1 cellular context compared by ENCODE assay signal in the genomic region with DNA sequence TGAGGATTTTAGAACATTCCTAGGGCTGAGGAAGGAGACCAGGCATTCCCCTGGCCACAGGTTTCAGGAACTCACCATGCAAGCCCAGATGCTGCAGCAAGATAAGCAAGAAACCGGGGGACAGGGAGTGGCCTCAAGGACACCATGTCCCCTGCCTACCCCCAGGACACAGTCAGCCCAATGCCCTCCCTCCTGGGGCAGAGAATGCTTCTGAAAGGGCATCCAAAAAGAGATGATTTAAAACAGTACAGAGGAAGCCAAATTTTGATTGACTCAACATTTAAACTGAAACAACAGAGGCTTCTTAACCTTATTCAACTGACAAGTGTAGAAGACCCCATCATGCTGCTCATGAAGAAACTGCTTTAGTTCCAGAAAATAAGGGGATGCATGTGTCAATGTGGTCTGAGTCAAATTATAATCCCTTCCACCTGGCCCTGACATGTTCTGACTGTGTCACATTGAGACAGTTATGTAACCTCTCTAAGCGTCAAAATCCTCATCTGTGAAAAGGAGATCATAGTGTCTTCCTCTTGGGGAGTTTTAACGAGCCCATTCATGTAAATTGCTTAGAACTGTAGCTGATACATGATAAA.
TF ChIP-seq lines count a peak whose summit lies in the region.

No MANE protein-coding gene starts in this region.

TF ChIP-seq in K562, 482 proteins besides CTCF, POLR2A, EP300 and RAD21 (continued from another document and continues in another):
- TF ChIP-seq ZBTB1 (CRISPR knock-in tag; IDR thresholded peaks at IDR 0.05; ENCODE audit: borderline replicate concordance, low read depth) (no peak), PURB (CRISPR knock-in tag; IDR thresholded peaks at IDR 0.05; ENCODE audit: low read depth) (no peak), ZFP30 (CRISPR knock-in tag; IDR thresholded peaks at IDR 0.05; ENCODE audit: borderline replicate concordance) (no peak), HNRNPK (IDR thresholded peaks at IDR 0.05; ENCODE audit: low read depth, low read length, poor library complexity, severe bottlenecking) (no peak), KAT8 (IDR thresholded peaks at IDR 0.05; ENCODE audit: low read depth) (no peak), L3MBTL2 (IDR thresholded peaks at IDR 0.05) (peak; percentile 26; the same call in 1 of the 2 replicates), PHB2 (IDR thresholded peaks at IDR 0.05; ENCODE audit: low read depth) (0 out of 2 replicates have a peak, but pooled peaks have one; percentile 12), ELF1 (tag; IDR thresholded peaks at IDR 0.05) (peak; percentile 52; the same call in 1 of the 2 replicates), SMARCE1 (IDR thresholded peaks at IDR 0.05) (peak; percentile 79), XRCC3 (IDR thresholded peaks at IDR 0.05) (no peak), ELF4 (CRISPR knock-in tag; IDR thresholded peaks at IDR 0.05) (peak; percentile 40; the same call in 1 of the 2 replicates), CBFA2T2 (conservative IDR thresholded peaks at IDR 0.05) (peak; percentile 45), HDAC1 (IDR thresholded peaks at IDR 0.05) (peak in 1 of 2 experiments; percentile 42; a peak in 1 of 4 replicates), TEAD4 (IDR thresholded peaks at IDR 0.05; ENCODE audit: low read length) (peak; percentile 78), TEAD4 (CRISPR knock-in tag; IDR thresholded peaks at IDR 0.05; ENCODE audit: borderline replicate concordance) (no peak), PPARD (CRISPR knock-in tag; IDR thresholded peaks at IDR 0.05) (no peak), NONO (IDR thresholded peaks at IDR 0.05; ENCODE audit: low read depth in 2 of 2, low read length in 1 of 2) (no peak), ATF1 (CRISPR knock-in tag; IDR thresholded peaks at IDR 0.05) (no peak), ATF1 (tag; IDR thresholded peaks at IDR 0.05) (no peak), NEUROD1 (IDR thresholded peaks at IDR 0.05; ENCODE audit: borderline replicate concordance, low read depth, low read length, partially characterized antibody) (peak; percentile 30), ZNF347 (CRISPR knock-in tag; IDR thresholded peaks at IDR 0.05; ENCODE audit: low read depth) (no peak), ETV1 (tag; conservative IDR thresholded peaks at IDR 0.05; ENCODE audit: low read depth) (0 out of 2 replicates have a peak, but pooled peaks have one; percentile 32), ZNF766 (CRISPR knock-in tag; conservative IDR thresholded peaks at IDR 0.05) (no peak), NFE2L1 (tag; IDR thresholded peaks at IDR 0.05; ENCODE audit: borderline replicate concordance, low read depth) (no peak), CHCHD3 (CRISPR knock-in tag; IDR thresholded peaks at IDR 0.05) (no peak), SPI1 (IDR thresholded peaks at IDR 0.05; ENCODE audit: borderline replicate concordance, low read depth, low read length) (peak; percentile 75), ZNF699 (CRISPR knock-in tag; IDR thresholded peaks at IDR 0.05; ENCODE audit: insufficient replicate concordance) (no peak), TCFL5 (CRISPR knock-in tag; conservative IDR thresholded peaks at IDR 0.05) (no peak), ZNF584 (CRISPR knock-in tag; IDR thresholded peaks at IDR 0.05; ENCODE audit: low read depth) (0 out of 2 replicates have a peak, but pooled peaks have one; percentile 49), NCOR1 (IDR thresholded peaks at IDR 0.05) (peak; percentile 56), TRIM24 (IDR thresholded peaks at IDR 0.05) (peak in 1 of 2 experiments; percentile 41; a peak in 1 of 4 replicates)
- TF ChIP-seq, protein P1, sequence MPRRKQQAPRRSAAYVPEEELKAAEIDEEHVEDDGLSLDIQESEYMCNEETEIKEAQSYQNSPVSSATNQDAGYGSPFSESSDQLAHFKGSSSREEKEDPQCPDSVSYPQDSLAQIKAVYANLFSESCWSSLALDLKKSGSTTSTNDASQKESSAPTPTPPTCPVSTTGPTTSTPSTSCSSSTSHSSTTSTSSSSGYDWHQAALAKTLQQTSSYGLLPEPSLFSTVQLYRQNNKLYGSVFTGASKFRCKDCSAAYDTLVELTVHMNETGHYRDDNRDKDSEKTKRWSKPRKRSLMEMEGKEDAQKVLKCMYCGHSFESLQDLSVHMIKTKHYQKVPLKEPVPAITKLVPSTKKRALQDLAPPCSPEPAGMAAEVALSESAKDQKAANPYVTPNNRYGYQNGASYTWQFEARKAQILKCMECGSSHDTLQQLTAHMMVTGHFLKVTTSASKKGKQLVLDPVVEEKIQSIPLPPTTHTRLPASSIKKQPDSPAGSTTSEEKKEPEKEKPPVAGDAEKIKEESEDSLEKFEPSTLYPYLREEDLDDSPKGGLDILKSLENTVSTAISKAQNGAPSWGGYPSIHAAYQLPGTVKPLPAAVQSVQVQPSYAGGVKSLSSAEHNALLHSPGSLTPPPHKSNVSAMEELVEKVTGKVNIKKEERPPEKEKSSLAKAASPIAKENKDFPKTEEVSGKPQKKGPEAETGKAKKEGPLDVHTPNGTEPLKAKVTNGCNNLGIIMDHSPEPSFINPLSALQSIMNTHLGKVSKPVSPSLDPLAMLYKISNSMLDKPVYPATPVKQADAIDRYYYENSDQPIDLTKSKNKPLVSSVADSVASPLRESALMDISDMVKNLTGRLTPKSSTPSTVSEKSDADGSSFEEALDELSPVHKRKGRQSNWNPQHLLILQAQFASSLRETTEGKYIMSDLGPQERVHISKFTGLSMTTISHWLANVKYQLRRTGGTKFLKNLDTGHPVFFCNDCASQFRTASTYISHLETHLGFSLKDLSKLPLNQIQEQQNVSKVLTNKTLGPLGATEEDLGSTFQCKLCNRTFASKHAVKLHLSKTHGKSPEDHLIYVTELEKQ (CRISPR knock-in tag; IDR thresholded peaks at IDR 0.05), result no peak
- TF ChIP-seq, protein P2, sequence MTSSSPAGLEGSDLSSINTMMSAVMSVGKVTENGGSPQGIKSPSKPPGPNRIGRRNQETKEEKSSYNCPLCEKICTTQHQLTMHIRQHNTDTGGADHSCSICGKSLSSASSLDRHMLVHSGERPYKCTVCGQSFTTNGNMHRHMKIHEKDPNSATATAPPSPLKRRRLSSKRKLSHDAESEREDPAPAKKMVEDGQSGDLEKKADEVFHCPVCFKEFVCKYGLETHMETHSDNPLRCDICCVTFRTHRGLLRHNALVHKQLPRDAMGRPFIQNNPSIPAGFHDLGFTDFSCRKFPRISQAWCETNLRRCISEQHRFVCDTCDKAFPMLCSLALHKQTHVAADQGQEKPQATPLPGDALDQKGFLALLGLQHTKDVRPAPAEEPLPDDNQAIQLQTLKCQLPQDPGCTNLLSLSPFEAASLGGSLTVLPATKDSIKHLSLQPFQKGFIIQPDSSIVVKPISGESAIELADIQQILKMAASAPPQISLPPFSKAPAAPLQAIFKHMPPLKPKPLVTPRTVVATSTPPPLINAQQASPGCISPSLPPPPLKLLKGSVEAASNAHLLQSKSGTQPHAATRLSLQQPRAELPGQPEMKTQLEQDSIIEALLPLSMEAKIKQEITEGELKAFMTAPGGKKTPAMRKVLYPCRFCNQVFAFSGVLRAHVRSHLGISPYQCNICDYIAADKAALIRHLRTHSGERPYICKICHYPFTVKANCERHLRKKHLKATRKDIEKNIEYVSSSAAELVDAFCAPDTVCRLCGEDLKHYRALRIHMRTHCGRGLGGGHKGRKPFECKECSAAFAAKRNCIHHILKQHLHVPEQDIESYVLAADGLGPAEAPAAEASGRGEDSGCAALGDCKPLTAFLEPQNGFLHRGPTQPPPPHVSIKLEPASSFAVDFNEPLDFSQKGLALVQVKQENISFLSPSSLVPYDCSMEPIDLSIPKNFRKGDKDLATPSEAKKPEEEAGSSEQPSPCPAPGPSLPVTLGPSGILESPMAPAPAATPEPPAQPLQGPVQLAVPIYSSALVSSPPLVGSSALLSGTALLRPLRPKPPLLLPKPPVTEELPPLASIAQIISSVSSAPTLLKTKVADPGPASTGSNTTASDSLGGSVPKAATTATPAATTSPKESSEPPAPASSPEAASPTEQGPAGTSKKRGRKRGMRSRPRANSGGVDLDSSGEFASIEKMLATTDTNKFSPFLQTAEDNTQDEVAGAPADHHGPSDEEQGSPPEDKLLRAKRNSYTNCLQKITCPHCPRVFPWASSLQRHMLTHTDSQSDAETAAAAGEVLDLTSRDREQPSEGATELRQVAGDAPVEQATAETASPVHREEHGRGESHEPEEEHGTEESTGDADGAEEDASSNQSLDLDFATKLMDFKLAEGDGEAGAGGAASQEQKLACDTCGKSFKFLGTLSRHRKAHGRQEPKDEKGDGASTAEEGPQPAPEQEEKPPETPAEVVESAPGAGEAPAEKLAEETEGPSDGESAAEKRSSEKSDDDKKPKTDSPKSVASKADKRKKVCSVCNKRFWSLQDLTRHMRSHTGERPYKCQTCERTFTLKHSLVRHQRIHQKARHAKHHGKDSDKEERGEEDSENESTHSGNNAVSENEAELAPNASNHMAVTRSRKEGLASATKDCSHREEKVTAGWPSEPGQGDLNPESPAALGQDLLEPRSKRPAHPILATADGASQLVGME (CRISPR knock-in tag; IDR thresholded peaks at IDR 0.05), result no peak
- TF ChIP-seq, protein P3, sequence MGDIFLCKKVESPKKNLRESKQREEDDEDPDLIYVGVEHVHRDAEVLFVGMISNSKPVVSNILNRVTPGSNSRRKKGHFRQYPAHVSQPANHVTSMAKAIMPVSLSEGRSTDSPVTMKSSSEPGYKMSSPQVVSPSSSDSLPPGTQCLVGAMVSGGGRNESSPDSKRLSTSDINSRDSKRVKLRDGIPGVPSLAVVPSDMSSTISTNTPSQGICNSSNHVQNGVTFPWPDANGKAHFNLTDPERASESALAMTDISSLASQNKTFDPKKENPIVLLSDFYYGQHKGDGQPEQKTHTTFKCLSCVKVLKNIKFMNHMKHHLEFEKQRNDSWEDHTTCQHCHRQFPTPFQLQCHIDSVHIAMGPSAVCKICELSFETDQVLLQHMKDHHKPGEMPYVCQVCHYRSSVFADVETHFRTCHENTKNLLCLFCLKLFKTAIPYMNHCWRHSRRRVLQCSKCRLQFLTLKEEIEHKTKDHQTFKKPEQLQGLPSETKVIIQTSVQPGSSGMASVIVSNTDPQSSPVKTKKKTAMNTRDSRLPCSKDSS (IDR thresholded peaks at IDR 0.05; ENCODE audit: low read depth, partially characterized antibody), result no peak
- TF ChIP-seq, protein P4, sequence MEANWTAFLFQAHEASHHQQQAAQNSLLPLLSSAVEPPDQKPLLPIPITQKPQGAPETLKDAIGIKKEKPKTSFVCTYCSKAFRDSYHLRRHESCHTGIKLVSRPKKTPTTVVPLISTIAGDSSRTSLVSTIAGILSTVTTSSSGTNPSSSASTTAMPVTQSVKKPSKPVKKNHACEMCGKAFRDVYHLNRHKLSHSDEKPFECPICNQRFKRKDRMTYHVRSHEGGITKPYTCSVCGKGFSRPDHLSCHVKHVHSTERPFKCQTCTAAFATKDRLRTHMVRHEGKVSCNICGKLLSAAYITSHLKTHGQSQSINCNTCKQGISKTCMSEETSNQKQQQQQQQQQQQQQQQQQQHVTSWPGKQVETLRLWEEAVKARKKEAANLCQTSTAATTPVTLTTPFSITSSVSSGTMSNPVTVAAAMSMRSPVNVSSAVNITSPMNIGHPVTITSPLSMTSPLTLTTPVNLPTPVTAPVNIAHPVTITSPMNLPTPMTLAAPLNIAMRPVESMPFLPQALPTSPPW (CRISPR knock-in tag; IDR thresholded peaks at IDR 0.05), result peak; percentile 45; the same call in 1 of the 2 replicates
- TF ChIP-seq, protein P5, sequence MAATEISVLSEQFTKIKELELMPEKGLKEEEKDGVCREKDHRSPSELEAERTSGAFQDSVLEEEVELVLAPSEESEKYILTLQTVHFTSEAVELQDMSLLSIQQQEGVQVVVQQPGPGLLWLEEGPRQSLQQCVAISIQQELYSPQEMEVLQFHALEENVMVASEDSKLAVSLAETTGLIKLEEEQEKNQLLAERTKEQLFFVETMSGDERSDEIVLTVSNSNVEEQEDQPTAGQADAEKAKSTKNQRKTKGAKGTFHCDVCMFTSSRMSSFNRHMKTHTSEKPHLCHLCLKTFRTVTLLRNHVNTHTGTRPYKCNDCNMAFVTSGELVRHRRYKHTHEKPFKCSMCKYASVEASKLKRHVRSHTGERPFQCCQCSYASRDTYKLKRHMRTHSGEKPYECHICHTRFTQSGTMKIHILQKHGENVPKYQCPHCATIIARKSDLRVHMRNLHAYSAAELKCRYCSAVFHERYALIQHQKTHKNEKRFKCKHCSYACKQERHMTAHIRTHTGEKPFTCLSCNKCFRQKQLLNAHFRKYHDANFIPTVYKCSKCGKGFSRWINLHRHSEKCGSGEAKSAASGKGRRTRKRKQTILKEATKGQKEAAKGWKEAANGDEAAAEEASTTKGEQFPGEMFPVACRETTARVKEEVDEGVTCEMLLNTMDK (IDR thresholded peaks at IDR 0.05; ENCODE audit: borderline replicate concordance, insufficient read depth, low read depth, low read length, poor library complexity, severe bottlenecking), result no peak
- TF ChIP-seq, protein P6, sequence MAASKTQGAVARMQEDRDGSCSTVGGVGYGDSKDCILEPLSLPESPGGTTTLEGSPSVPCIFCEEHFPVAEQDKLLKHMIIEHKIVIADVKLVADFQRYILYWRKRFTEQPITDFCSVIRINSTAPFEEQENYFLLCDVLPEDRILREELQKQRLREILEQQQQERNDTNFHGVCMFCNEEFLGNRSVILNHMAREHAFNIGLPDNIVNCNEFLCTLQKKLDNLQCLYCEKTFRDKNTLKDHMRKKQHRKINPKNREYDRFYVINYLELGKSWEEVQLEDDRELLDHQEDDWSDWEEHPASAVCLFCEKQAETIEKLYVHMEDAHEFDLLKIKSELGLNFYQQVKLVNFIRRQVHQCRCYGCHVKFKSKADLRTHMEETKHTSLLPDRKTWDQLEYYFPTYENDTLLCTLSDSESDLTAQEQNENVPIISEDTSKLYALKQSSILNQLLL (CRISPR knock-in tag; IDR thresholded peaks at IDR 0.05; ENCODE audit: borderline replicate concordance), result no peak
- TF ChIP-seq, protein P7, sequence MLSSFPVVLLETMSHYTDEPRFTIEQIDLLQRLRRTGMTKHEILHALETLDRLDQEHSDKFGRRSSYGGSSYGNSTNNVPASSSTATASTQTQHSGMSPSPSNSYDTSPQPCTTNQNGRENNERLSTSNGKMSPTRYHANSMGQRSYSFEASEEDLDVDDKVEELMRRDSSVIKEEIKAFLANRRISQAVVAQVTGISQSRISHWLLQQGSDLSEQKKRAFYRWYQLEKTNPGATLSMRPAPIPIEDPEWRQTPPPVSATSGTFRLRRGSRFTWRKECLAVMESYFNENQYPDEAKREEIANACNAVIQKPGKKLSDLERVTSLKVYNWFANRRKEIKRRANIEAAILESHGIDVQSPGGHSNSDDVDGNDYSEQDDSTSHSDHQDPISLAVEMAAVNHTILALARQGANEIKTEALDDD (IDR thresholded peaks at IDR 0.05), result no peak
